In the genomic region with DNA sequence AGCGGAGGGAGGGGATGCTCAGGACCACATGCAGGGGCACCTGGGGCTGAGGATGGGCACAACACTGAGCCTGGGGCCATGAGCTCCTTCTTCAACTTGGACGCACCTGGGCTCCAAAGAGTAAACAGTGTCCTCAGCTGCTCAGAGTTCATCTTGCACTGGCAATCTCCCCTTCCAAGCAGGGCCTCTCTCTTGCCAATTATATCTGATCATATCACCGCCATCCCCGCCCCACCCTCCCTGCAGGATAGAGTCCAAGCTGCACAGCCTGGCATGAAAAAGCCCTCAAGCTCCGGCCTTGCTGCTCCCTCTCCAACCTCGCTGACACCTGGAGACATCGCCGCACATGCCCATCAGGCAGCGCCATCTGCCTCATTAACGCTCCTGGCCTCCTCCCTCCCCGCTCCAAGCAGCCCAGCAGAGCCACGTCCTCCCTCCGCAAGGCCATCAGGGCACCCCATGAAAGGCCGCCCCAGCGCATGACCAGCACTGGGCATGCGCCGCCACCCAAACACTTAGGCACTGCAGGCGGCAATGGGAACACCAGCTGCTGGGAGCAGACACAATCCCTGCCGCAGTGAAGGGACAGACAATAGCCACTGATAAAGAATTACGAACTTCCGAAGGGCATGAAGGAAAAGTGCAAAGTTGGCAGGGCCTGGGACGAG, we compare ENCODE assay signal across 11 cellular contexts.
DNase-seq lines count a peak whose midpoint lies in the region; ATAC-seq and TF ChIP-seq lines count a peak whose summit lies in the region.
"Had no signal": no experiment of that assay in that cellular context is flagged by ENCODE, and none has a peak within 500 bp of the region (broad histone marks: within the 10 kb centered on the region; RNA-seq: fewer than 3 reads in every experiment).

No MANE protein-coding gene starts in this region.

- H3K27ac ChIP-seq in mammary epithelial cell (ENCODE audit: insufficient read depth, low read depth, low read length) = no peak overlapping the region
- peak overlapping the region in 3 of 4 donors; percentile 29 to 48 (median 46) for H3K27ac ChIP-seq in transverse colon
- H3K27ac ChIP-seq in thyroid gland = no peak overlapping the region
- H3K27ac ChIP-seq in suprapubic skin = no peak overlapping the region
- H3K27ac ChIP-seq: body of pancreas, SK-N-MC had no signal

- no peaks in the 10 kb centered on the region for H3K9me3 ChIP-seq in mammary epithelial cell (replicated peaks; ENCODE audit: insufficient read depth, low read length)
- no peaks in the 10 kb centered on the region for H3K9me3 ChIP-seq in transverse colon
- H3K9me3 ChIP-seq in thyroid gland = no peaks in the 10 kb centered on the region
- H3K9me3 ChIP-seq in suprapubic skin = no peaks in the 10 kb centered on the region
- H3K9me3 ChIP-seq: body of pancreas had no signal

- no peak overlapping the region for H2AFZ ChIP-seq in mammary epithelial cell (ENCODE audit: low read depth, low read length)

- CTCF ChIA-PET in mammary epithelial cell (lab: Charles Lee; ENCODE audit: low non-redundant PET) = no interaction called here

- TF ChIP-seq CTCF in mammary epithelial cell (conservative IDR thresholded peaks at IDR 0.05 in 1 of 2, IDR thresholded peaks at IDR 0.05 in 1 of 2; ENCODE audit: extremely low read depth in 1 of 2, insufficient read depth in 1 of 2, low read depth in 1 of 2, low read length in 2 of 2) = no peak
- no peak for TF ChIP-seq CTCF in transverse colon (IDR thresholded peaks at IDR 0.05)
- TF ChIP-seq CTCF in thyroid gland (IDR thresholded peaks at IDR 0.05) = no peak
- TF ChIP-seq CTCF in suprapubic skin (IDR thresholded peaks at IDR 0.05) = no peak

- TF ChIP-seq EP300 in transverse colon (IDR thresholded peaks at IDR 0.05; ENCODE audit: low read depth) (no peak), suprapubic skin (IDR thresholded peaks at IDR 0.05) (no peak)

- WGBS in mammary epithelial cell (ENCODE audit: low coverage, missing lambda C conversion rate) = 97% methylated on average over 16 of the region's 22 CpGs
- WGBS in transverse colon (ENCODE audit: low coverage in 1 of 2), 2 donors = 40 to 81% methylated on average over 2 to 22 of the region's 22 CpGs
- WGBS in thyroid gland, 2 donors = 93 to 98% methylated on average over 21 to 22 of the region's 22 CpGs
- WGBS in suprapubic skin = 80% methylated on average over 15 of the region's 22 CpGs

- no peaks in the 10 kb centered on the region for H3K36me3 ChIP-seq in mammary epithelial cell (ENCODE audit: insufficient read depth, low read length)
- no peaks in the 10 kb centered on the region for H3K36me3 ChIP-seq in transverse colon
- no peaks in the 10 kb centered on the region for H3K36me3 ChIP-seq in thyroid gland
- no peaks in the 10 kb centered on the region for H3K36me3 ChIP-seq in suprapubic skin

- H4K20me1 ChIP-seq in mammary epithelial cell (ENCODE audit: insufficient read depth, low read length) = no peaks in the 10 kb centered on the region

- peaks cover 73% of the 10 kb centered on the region for H3K79me2 ChIP-seq in mammary epithelial cell (ENCODE audit: insufficient read depth, low read length)

- no peak for ATAC-seq in GM18520 (IDR thresholded peaks at IDR 0.05; ENCODE audit: unreplicated experiment)
- ATAC-seq: body of pancreas had no signal

- H3K4me3 ChIP-seq in mammary epithelial cell (replicated peaks in 1 of 3; ENCODE audit: insufficient read depth in 1 of 3, low read depth in 2 of 3, low read length in 3 of 3) (no peak overlapping the region), transverse colon (no peak overlapping the region), thyroid gland (replicated peaks in 1 of 3) (no peak overlapping the region), suprapubic skin (no peak overlapping the region)
- H3K4me3 ChIP-seq: body of pancreas, SK-N-MC had no signal

- no peak overlapping the region for H3K4me2 ChIP-seq in mammary epithelial cell (ENCODE audit: insufficient read depth, low read depth, low read length)

- peaks cover 37% of the 10 kb centered on the region for H3K4me1 ChIP-seq in mammary epithelial cell (ENCODE audit: insufficient read depth, low read length)
- peaks cover 32 to 55% (median 49%) of the 10 kb centered on the region in 4 donors for H3K4me1 ChIP-seq in transverse colon
- H3K4me1 ChIP-seq in thyroid gland = peaks cover 39 to 98% of the 10 kb centered on the region in 2 donors
- peaks cover 65% of the 10 kb centered on the region for H3K4me1 ChIP-seq in suprapubic skin

- H3K9ac ChIP-seq in mammary epithelial cell (ENCODE audit: insufficient read depth, low read length) = no peak overlapping the region

- DNase-seq in T47D (ENCODE audit: low read depth in 1 of 2, low spot score in 1 of 2) (peak; percentile 54 to 96), mammary epithelial cell (no peak), SK-N-DZ (ENCODE audit: low spot score) (peak; percentile 18), medulla oblongata (ENCODE audit: extremely low spot score) (peak; percentile 87), transverse colon (no peak), thyroid gland (no peak), suprapubic skin (ENCODE audit: low spot score in 2 of 2) (no peak)
- DNase-seq: NCI-H2029 had no signal

- intact Hi-C loops in mammary epithelial cell (cut with micrococcal nuclease) (no loop called here), transverse colon (cut with DNase I; ENCODE audit: low total_unique reads) (no loop called here), thyroid gland (cut with DNase I) (no loop called here)

- dilution Hi-C loops in mammary epithelial cell (cut with HindIII; ENCODE audit: low sequenced_read_pairs) = no loop called here

- no TSS peak for BruUV-seq in mammary epithelial cell (replicated peaks; lab: Mats Ljungman, UMichigan)

- in situ Hi-C loops in T47D (cut with HindIII; ENCODE audit: low pct_unique_long_range_greater_than_20kb, low sequenced_read_pairs) (no loop called here), mammary epithelial cell (cut with MboI; ENCODE audit: low sequenced_read_pairs in 2 of 2) (no loop called here), transverse colon (cut with MboI; ENCODE audit: low pct_ligation_motif_present in 1 of 4, low pct_unique_long_range_greater_than_20kb in 1 of 4, low sequenced_read_pairs in 3 of 4) (no loop called here)

- TF ChIP-seq POLR2A in transverse colon (IDR thresholded peaks at IDR 0.05) (no peak), thyroid gland (IDR thresholded peaks at IDR 0.05) (no peak), suprapubic skin (IDR thresholded peaks at IDR 0.05) (no peak)

- H3K27me3 ChIP-seq in mammary epithelial cell (ENCODE audit: insufficient read depth, low read length) (no peaks in the 10 kb centered on the region), transverse colon (no peaks in the 10 kb centered on the region), thyroid gland (no peaks in the 10 kb centered on the region), suprapubic skin (no peaks in the 10 kb centered on the region)
- H3K27me3 ChIP-seq: body of pancreas had no signal

Comparison
In these comparisons a context has a peak if more than half of its experiments do, and no peak if none do; other contexts are left out.
1. DNase-seq: peak in T47D (2 of 2), SK-N-DZ (single experiment) and medulla oblongata (single experiment); none in mammary epithelial cell (single experiment), transverse colon (single experiment), thyroid gland (0 of 2) and suprapubic skin (0 of 2).
2. H3K27ac ChIP-seq: peak in transverse colon (3 of 4); none in mammary epithelial cell (single experiment), thyroid gland (0 of 3) and suprapubic skin (single experiment).